Comparison of ENCODE assay signal across 1 cellular context in the genomic region with DNA sequence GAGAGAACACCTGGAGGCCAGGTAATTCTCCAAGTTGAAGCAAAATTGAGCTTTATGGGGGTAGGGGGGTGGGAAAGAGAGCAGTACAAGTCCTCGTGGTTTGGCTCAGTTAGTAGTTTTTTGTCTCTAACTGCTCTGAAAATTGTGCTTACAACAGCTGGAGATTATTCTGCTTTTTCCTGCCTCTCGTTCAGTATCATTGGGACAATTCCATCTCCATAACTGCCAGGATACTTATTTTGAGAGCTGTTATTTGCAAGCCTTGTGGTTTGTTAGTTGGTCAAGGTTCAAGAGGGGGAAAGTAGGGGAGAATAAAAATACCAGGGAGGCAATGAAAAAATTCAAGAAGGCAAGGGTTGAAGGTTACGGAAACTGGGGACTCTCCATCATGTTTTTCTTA.
TF ChIP-seq lines count a peak whose summit lies in the region.

No MANE protein-coding gene starts in this region.

TF ChIP-seq in H1, 55 proteins besides CTCF, POLR2A, EP300 and RAD21 (continued from another document):
- TF ChIP-seq, protein P1, sequence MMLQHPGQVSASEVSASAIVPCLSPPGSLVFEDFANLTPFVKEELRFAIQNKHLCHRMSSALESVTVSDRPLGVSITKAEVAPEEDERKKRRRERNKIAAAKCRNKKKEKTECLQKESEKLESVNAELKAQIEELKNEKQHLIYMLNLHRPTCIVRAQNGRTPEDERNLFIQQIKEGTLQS (IDR thresholded peaks at IDR 0.05; ENCODE audit: insufficient read depth, low read depth, low read length) = no peak
- TF ChIP-seq CEBPB (IDR thresholded peaks at IDR 0.05; ENCODE audit: low read depth, low read length) (no peak), POU5F1 (IDR thresholded peaks at IDR 0.05; ENCODE audit: low read depth, low read length) (no peak), SIRT6 (IDR thresholded peaks at IDR 0.05; ENCODE audit: low read length) (no peak), SP2 (IDR thresholded peaks at IDR 0.05; ENCODE audit: low read length) (no peak)
